16 cellular contexts compared by ENCODE assay signal in the genomic region with DNA sequence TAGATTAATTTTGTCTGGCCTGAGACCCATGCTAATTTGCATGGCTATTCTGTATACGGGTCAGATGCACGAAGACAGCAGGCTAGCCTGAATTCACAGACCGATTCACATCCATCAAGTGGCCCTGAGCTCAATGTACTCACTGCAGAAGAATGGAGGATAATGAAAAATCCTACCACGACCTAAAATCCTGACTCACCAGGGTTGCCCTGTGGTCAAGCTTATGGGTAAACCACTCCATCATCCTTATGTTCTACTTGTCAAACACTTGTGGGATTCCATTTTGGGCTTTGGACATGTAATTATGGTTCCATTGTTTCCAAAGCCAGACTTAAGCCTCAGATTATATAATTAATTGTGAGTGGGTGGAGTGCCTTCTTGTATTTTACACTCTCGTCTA.
A peak's percentile ranks its signal among the peaks of the same experiment; 100 is the strongest.
DNase-seq lines count a peak whose midpoint lies in the region; ATAC-seq and TF ChIP-seq lines count a peak whose summit lies in the region.
"Had no signal": no experiment of that assay in that cellular context is flagged by ENCODE, and none has a peak within 500 bp of the region (broad histone marks: within the 10 kb centered on the region; RNA-seq: fewer than 3 reads in every experiment).

No MANE protein-coding gene starts in this region.

- H3K9me2 ChIP-seq in SK-N-SH = no peaks in the 10 kb centered on the region

- POLR2A ChIA-PET in activated CD8-positive, alpha-beta T cell treated with anti-CD3 and anti-CD28 coated beads, Interleukin-2, amount 10 ng/mL, durations not matched to agents 7 days and 5 days (lab: Charles Lee) = no interaction called here
- POLR2A ChIA-PET in activated CD8-positive, alpha-beta T cell treated with anti-CD3 and anti-CD28 coated beads for 36 hours (lab: Charles Lee) = no interaction called here
- POLR2A ChIA-PET in SK-N-SH (lab: Yijun Ruan, JAX) = no interaction called here

- no peak for TF ChIP-seq CTCF in activated CD8-positive, alpha-beta T cell treated with anti-CD3 and anti-CD28 coated beads for 36 hours (IDR thresholded peaks at IDR 0.05)
- TF ChIP-seq CTCF in SK-N-SH (IDR thresholded peaks at IDR 0.05) = no peak
- no peak for TF ChIP-seq CTCF in fibroblast of pulmonary artery (IDR thresholded peaks at IDR 0.05; ENCODE audit: low read length, missing control alignments)
- TF ChIP-seq CTCF in stomach (IDR thresholded peaks at IDR 0.05) = no peak

- H3K9ac ChIP-seq in SK-N-SH = no peak overlapping the region

- H3F3A ChIP-seq in SK-N-SH (replicated peaks; ENCODE audit: insufficient read depth) = peaks cover 2% of the 10 kb centered on the region

- H3K4me1 ChIP-seq in SK-N-SH (ENCODE audit: control insufficient read depth in 1 of 2, insufficient read depth in 2 of 2, low read depth in 1 of 2, low read length in 1 of 2) = peaks cover 0 to 8% of the 10 kb centered on the region in 2 experiments; a peak in 2 of 4 replicates
- peaks cover 0 to 12% (median 2%) of the 10 kb centered on the region in 4 donors for H3K4me1 ChIP-seq in stomach

- no peak for ATAC-seq in activated CD8-positive, alpha-beta T cell treated with anti-CD3 and anti-CD28 coated beads, Interleukin-2, amount 10 ng/mL, durations not matched to agents 7 days and 5 days
- ATAC-seq in activated CD8-positive, alpha-beta T cell treated with anti-CD3 and anti-CD28 coated beads for 36 hours = no peak
- ATAC-seq: A549; activated naive CD4-positive, alpha-beta T cell treated with anti-CD3 and anti-CD28 coated beads, Interleukin-2, amount 50 U/mL, for 72 hours; gastrocnemius medialis; Panc1 had no signal

- no peak for TF ChIP-seq POLR2A in stomach (IDR thresholded peaks at IDR 0.05)

- no peaks in the 10 kb centered on the region for H3K9me3 ChIP-seq in SK-N-SH
- no peaks in the 10 kb centered on the region for H3K9me3 ChIP-seq in stomach
- H3K9me3 ChIP-seq: A549, gastrocnemius medialis, neutrophil had no signal

- peak; percentile 12 for DNase-seq in activated CD8-positive, alpha-beta T cell treated with anti-CD3 and anti-CD28 coated beads, Interleukin-2, amount 10 ng/mL, durations not matched to agents 7 days and 5 days
- no peak for DNase-seq in activated CD8-positive, alpha-beta T cell treated with anti-CD3 and anti-CD28 coated beads for 36 hours
- DNase-seq in SK-N-SH (no peak), fibroblast of pulmonary artery (ENCODE audit: low read depth) (peak; percentile 66), stromal cell of bone marrow (ENCODE audit: low read depth) (peak; percentile 74), iPS-NIHi7 (ENCODE audit: extremely low spot score) (no peak), stomach (no peak)
- no peak for DNase-seq in stimulated activated CD4-positive, alpha-beta T cell treated with anti-CD3 and anti-CD28 coated beads, Interleukin-4, amount 100 ng/mL, for 1 hour
- DNase-seq: gastrocnemius medialis, NCI-H446, trophoblast cell had no signal

- peak overlapping the region in 1 of 2 experiments; percentile 62; a peak in 2 of 4 replicates for H3K27ac ChIP-seq in SK-N-SH (ENCODE audit: low read depth in 2 of 2, low read length in 1 of 2)
- H3K27ac ChIP-seq in stomach = no peak overlapping the region
- H3K27ac ChIP-seq: A549, gastrocnemius medialis, neutrophil had no signal

- H3K27me3 ChIP-seq in SK-N-SH (ENCODE audit: insufficient read depth) = no peaks in the 10 kb centered on the region
- H3K27me3 ChIP-seq in stomach = no peaks in the 10 kb centered on the region
- H3K27me3 ChIP-seq: gastrocnemius medialis, neutrophil had no signal

- CTCF ChIA-PET in activated CD8-positive, alpha-beta T cell treated with anti-CD3 and anti-CD28 coated beads, Interleukin-2, amount 10 ng/mL, durations not matched to agents 7 days and 5 days (lab: Charles Lee) = no interaction called here
- CTCF ChIA-PET in activated CD8-positive, alpha-beta T cell treated with anti-CD3 and anti-CD28 coated beads for 36 hours (lab: Charles Lee) = no interaction called here
- CTCF ChIA-PET in SK-N-SH (lab: Yijun Ruan, JAX) = no interaction called here

- no peaks in the 10 kb centered on the region for H3K36me3 ChIP-seq in SK-N-SH (replicated peaks in 1 of 2; ENCODE audit: control insufficient read depth in 1 of 2, insufficient read depth in 2 of 2, low read length in 1 of 2)
- no peaks in the 10 kb centered on the region for H3K36me3 ChIP-seq in stomach
- H3K36me3 ChIP-seq: gastrocnemius medialis, neutrophil had no signal

- H3K27ac Mint-ChIP-seq in activated CD8-positive, alpha-beta T cell treated with anti-CD3 and anti-CD28 coated beads, Interleukin-2, amount 10 ng/mL, durations not matched to agents 7 days and 5 days = no peak overlapping the region
- no peak overlapping the region for H3K27ac Mint-ChIP-seq in activated CD8-positive, alpha-beta T cell treated with anti-CD3 and anti-CD28 coated beads for 36 hours
- H3K27ac Mint-ChIP-seq: activated naive CD4-positive, alpha-beta T cell treated with anti-CD3 and anti-CD28 coated beads, Interleukin-2, amount 50 U/mL, for 72 hours; dendritic cell treated with granulocyte-macrophage colony-stimulating factor and Interleukin-4, amounts not matched to agents 40 ng/mL and 50 ng/mL, for 4 days had no signal

- no peaks in the 10 kb centered on the region for H3K36me3 Mint-ChIP-seq in activated CD8-positive, alpha-beta T cell treated with anti-CD3 and anti-CD28 coated beads, Interleukin-2, amount 10 ng/mL, durations not matched to agents 7 days and 5 days (ENCODE audit: low read depth)
- no peaks in the 10 kb centered on the region for H3K36me3 Mint-ChIP-seq in activated CD8-positive, alpha-beta T cell treated with anti-CD3 and anti-CD28 coated beads for 36 hours (ENCODE audit: low read depth)
- H3K36me3 Mint-ChIP-seq: activated naive CD4-positive, alpha-beta T cell treated with anti-CD3 and anti-CD28 coated beads, Interleukin-2, amount 50 U/mL, for 72 hours had no signal

- no peak overlapping the region for H3K4me3 Mint-ChIP-seq in activated CD8-positive, alpha-beta T cell treated with anti-CD3 and anti-CD28 coated beads, Interleukin-2, amount 10 ng/mL, durations not matched to agents 7 days and 5 days
- no peak overlapping the region for H3K4me3 Mint-ChIP-seq in activated CD8-positive, alpha-beta T cell treated with anti-CD3 and anti-CD28 coated beads for 36 hours
- H3K4me3 Mint-ChIP-seq: dendritic cell treated with granulocyte-macrophage colony-stimulating factor and Interleukin-4, amounts not matched to agents 40 ng/mL and 50 ng/mL, for 4 days had no signal

- H2AFZ ChIP-seq in SK-N-SH (ENCODE audit: low read depth) = no peak overlapping the region

- no peak overlapping the region for H3K4me2 ChIP-seq in SK-N-SH
- H3K4me2 ChIP-seq: A549 had no signal

- intact Hi-C loops in activated CD8-positive, alpha-beta T cell treated with anti-CD3 and anti-CD28 coated beads for 36 hours (cut with micrococcal nuclease) = no loop called here
- intact Hi-C loops in stomach (cut with DNase I; ENCODE audit: low total_unique reads) = no loop called here

- no peaks in the 10 kb centered on the region for H4K20me1 ChIP-seq in SK-N-SH (ENCODE audit: insufficient read depth)

- peaks cover 22% of the 10 kb centered on the region for H3K4me1 Mint-ChIP-seq in activated CD8-positive, alpha-beta T cell treated with anti-CD3 and anti-CD28 coated beads, Interleukin-2, amount 10 ng/mL, durations not matched to agents 7 days and 5 days (ENCODE audit: low read depth)
- H3K4me1 Mint-ChIP-seq in activated CD8-positive, alpha-beta T cell treated with anti-CD3 and anti-CD28 coated beads for 36 hours (ENCODE audit: low read depth) = peaks cover 20% of the 10 kb centered on the region

- no peak for TF ChIP-seq EP300 in SK-N-SH (IDR thresholded peaks at IDR 0.05; ENCODE audit: borderline replicate concordance in 1 of 2, low read depth in 1 of 2, low read length in 1 of 2)
- no peak for TF ChIP-seq EP300 in stomach (IDR thresholded peaks at IDR 0.05)

- no peaks in the 10 kb centered on the region for H3K27me3 Mint-ChIP-seq in activated CD8-positive, alpha-beta T cell treated with anti-CD3 and anti-CD28 coated beads, Interleukin-2, amount 10 ng/mL, durations not matched to agents 7 days and 5 days (ENCODE audit: low read depth)
- peaks cover 1% of the 10 kb centered on the region for H3K27me3 Mint-ChIP-seq in activated CD8-positive, alpha-beta T cell treated with anti-CD3 and anti-CD28 coated beads for 36 hours

- WGBS in SK-N-SH (ENCODE audit: low lambda C conversion rate) = 71% methylated on average over 5 of the region's 5 CpGs
- 76 to 84% (median 82%) methylated on average over 5 of the region's 5 CpGs for WGBS in stomach, 5 donors

- no peak overlapping the region for H3K4me3 ChIP-seq in SK-N-SH (ENCODE audit: low read depth in 2 of 2, low read length in 1 of 2)
- no peak overlapping the region for H3K4me3 ChIP-seq in fibroblast of pulmonary artery (replicated peaks; ENCODE audit: low read depth, low read length)
- no peak overlapping the region for H3K4me3 ChIP-seq in stomach
- H3K4me3 ChIP-seq: A549, gastrocnemius medialis had no signal

- H3K79me2 ChIP-seq in SK-N-SH (ENCODE audit: insufficient read depth) = no peaks in the 10 kb centered on the region

- no peak for TF ChIP-seq RAD21 in SK-N-SH (IDR thresholded peaks at IDR 0.05; ENCODE audit: low read length)

- H3K9me3 Mint-ChIP-seq in activated CD8-positive, alpha-beta T cell treated with anti-CD3 and anti-CD28 coated beads, Interleukin-2, amount 10 ng/mL, durations not matched to agents 7 days and 5 days (ENCODE audit: insufficient read depth) = no peaks in the 10 kb centered on the region
- no peaks in the 10 kb centered on the region for H3K9me3 Mint-ChIP-seq in activated CD8-positive, alpha-beta T cell treated with anti-CD3 and anti-CD28 coated beads for 36 hours
- H3K9me3 Mint-ChIP-seq: activated naive CD4-positive, alpha-beta T cell treated with anti-CD3 and anti-CD28 coated beads, Interleukin-2, amount 50 U/mL, for 72 hours; dendritic cell treated with granulocyte-macrophage colony-stimulating factor and Interleukin-4, amounts not matched to agents 40 ng/mL and 50 ng/mL, for 4 days had no signal

TF ChIP-seq in SK-N-SH, 30 proteins besides CTCF, POLR2A, EP300 and RAD21 (continues in another document):
- no peak for TF ChIP-seq POLR2AphosphoS5 (IDR thresholded peaks at IDR 0.05; ENCODE audit: low read depth, low read length)
- no peak for TF ChIP-seq SIN3A (IDR thresholded peaks at IDR 0.05; ENCODE audit: borderline replicate concordance, low read depth, low read length)

Comparison
In these comparisons a context has a peak if more than half of its experiments do, and no peak if none do; other contexts are left out.
1. DNase-seq: peak in activated CD8-positive, alpha-beta T cell treated with anti-CD3 and anti-CD28 coated beads, Interleukin-2, amount 10 ng/mL, durations not matched to agents 7 days and 5 days (single experiment), fibroblast of pulmonary artery (single experiment) and stromal cell of bone marrow (single experiment); none in activated CD8-positive, alpha-beta T cell treated with anti-CD3 and anti-CD28 coated beads for 36 hours (single experiment), SK-N-SH (single experiment), iPS-NIHi7 (single experiment), stimulated activated CD4-positive, alpha-beta T cell treated with anti-CD3 and anti-CD28 coated beads, Interleukin-4, amount 100 ng/mL, for 1 hour (single experiment) and stomach (single experiment).